ENCODE assay signal across 16 cellular contexts in the genomic region with DNA sequence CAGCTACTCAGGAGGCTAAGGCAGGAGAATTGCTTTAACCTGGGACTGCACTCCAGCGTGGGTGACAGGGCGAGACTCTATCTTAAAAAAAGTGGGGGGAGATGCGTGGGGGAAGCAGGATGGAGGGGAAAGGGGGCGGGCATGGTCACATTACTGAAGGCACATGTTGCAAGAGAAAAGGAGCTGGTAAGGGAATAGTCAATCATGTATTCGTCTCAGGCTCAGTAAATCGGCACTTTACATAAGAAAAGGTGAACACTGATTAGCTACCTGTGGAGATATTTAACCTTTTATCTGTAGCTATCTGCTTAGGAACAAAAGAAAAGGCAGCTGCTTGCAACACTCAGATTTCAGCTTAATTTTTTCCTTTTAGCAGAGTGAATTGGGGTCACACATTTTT.
DNase-seq lines count a peak whose midpoint lies in the region; ATAC-seq, FAIRE-seq and TF ChIP-seq lines count a peak whose summit lies in the region.
"Had no signal": no experiment of that assay in that cellular context is flagged by ENCODE, and none has a peak within 500 bp of the region (broad histone marks: within the 10 kb centered on the region; RNA-seq: fewer than 3 reads in every experiment).

No MANE protein-coding gene starts in this region.

- H3K36me3 ChIP-seq in ES-I3 (ENCODE audit: insufficient read depth, low read length) (no peaks in the 10 kb centered on the region), HUES6 (ENCODE audit: control insufficient read depth, insufficient read depth, low read length) (no peaks in the 10 kb centered on the region), H1 (ENCODE audit: control insufficient read depth in 2 of 4, insufficient read depth in 4 of 4, low read length in 3 of 4) (no peaks in the 10 kb centered on the region), iPS-20b (ENCODE audit: insufficient read depth, low read depth, low read length) (no peaks in the 10 kb centered on the region), SJCRH30 (no peaks in the 10 kb centered on the region)
- H3K36me3 ChIP-seq: BLaER1 had no signal

- H3K79me2 ChIP-seq in H1 (ENCODE audit: control insufficient read depth in 1 of 2, insufficient read depth in 2 of 2, low read length in 2 of 2): no peaks in the 10 kb centered on the region

- H4K5ac ChIP-seq in H1 (ENCODE audit: insufficient read length, low read depth, low read length): no peak overlapping the region

- H3K4me1 ChIP-seq in ES-I3 (ENCODE audit: insufficient read depth, low read length) (peaks cover 39% of the 10 kb centered on the region), HUES6 (ENCODE audit: control insufficient read depth, insufficient read depth, low read length) (peaks cover 58% of the 10 kb centered on the region), H1 (replicated peaks in 1 of 4; ENCODE audit: control insufficient read depth in 3 of 4, insufficient read depth in 4 of 4, low read length in 3 of 4) (peaks cover 0 to 29% (median 11%) of the 10 kb centered on the region in 4 experiments; a peak in 5 of 7 replicates), iPS-20b (ENCODE audit: insufficient read depth, low read length) (peaks cover 19% of the 10 kb centered on the region), SJCRH30 (peaks cover 4% of the 10 kb centered on the region; the same call in 1 of the 2 replicates)
- H3K4me1 ChIP-seq: BLaER1, Caco-2 had no signal

- H3K27ac ChIP-seq in HUES6 (ENCODE audit: low read depth, low read length): peak overlapping the region; percentile 78
- H3K27ac ChIP-seq in H1 (ENCODE audit: low read depth, low read length): peak overlapping the region; percentile 61
- H3K27ac ChIP-seq in iPS-20b (ENCODE audit: low read length): peak overlapping the region; percentile 91
- H3K27ac ChIP-seq in SJCRH30: no peak overlapping the region
- H3K27ac ChIP-seq: BLaER1 had no signal

- no peak overlapping the region for H3K23ac ChIP-seq in H1 (ENCODE audit: insufficient read length)

- no peak overlapping the region for H2AFZ ChIP-seq in H1 (ENCODE audit: low read length)

- WGBS in H1 (ENCODE audit: extremely low coverage in 1 of 2, insufficient coverage in 1 of 2, insufficient read length in 1 of 2, insufficient replicate concordance in 2 of 2, low coverage in 1 of 2, low lambda C conversion rate in 2 of 2, missing lambda C conversion rate in 1 of 2), 2 experiments: 3% methylated on average over 5 of the region's 6 CpGs; no CpG with 5 or more reads in 1 of the 2 experiments

- H3K27me3 ChIP-seq in HUES6 (ENCODE audit: control insufficient read depth, insufficient read depth, low read length): no peaks in the 10 kb centered on the region
- H3K27me3 ChIP-seq in H1 (replicated peaks in 1 of 4; ENCODE audit: control insufficient read depth in 3 of 4, extremely low read depth in 1 of 4, insufficient read depth in 3 of 4, low read length in 3 of 4): no peaks in the 10 kb centered on the region
- no peaks in the 10 kb centered on the region for H3K27me3 ChIP-seq in iPS-20b (ENCODE audit: insufficient read depth, low read length)
- H3K27me3 ChIP-seq in SJCRH30: no peaks in the 10 kb centered on the region

- POLR2A ChIA-PET in H1 (lab: Charles Lee; ENCODE audit: partially characterized antibody): interaction anchor here (0.8 to 1.2 kb wide), 4 partner anchors 15 to 68 kb away, joined by 3 to 5 read pairs (median 5); no protein-coding TSS in a partner anchor

- CTCF ChIA-PET in H1 (lab: Charles Lee; ENCODE audit: partially characterized antibody): interaction anchor here (0.7 to 1.3 kb wide), 3 partner anchors 42 to 362 kb away, joined by 3 read pairs; no protein-coding TSS in a partner anchor

- H3K56ac ChIP-seq in H1 (replicated peaks; ENCODE audit: insufficient read length, low read depth, low read length): no peak overlapping the region

- H3K4ac ChIP-seq in H1 (replicated peaks; ENCODE audit: insufficient read length, low read depth, low read length): no peak overlapping the region

- no peak for TF ChIP-seq RAD21 in H1 (IDR thresholded peaks at IDR 0.05 in 1 of 2, conservative IDR thresholded peaks at IDR 0.05 in 1 of 2; ENCODE audit: low read depth in 2 of 2, low read length in 2 of 2)

- H3K9ac ChIP-seq in ES-I3 (ENCODE audit: low read depth, low read length) (peak overlapping the region; percentile 15; the same call in 1 of the 2 replicates), HUES6 (ENCODE audit: low read length) (peak overlapping the region; percentile 66), H1 (replicated peaks in 1 of 4; ENCODE audit: extremely low read depth in 1 of 4, low read depth in 3 of 4, low read length in 3 of 4) (no peak overlapping the region), iPS-20b (ENCODE audit: low read depth, low read length) (peak overlapping the region; percentile 78)
- H3K9ac ChIP-seq: BLaER1 had no signal

- H2BK5ac ChIP-seq in H1 (ENCODE audit: low read depth, low read length): 0 out of 2 replicates have a peak overlapping the region, but pooled peaks have one; percentile 89

- no peak overlapping the region for H2BK15ac ChIP-seq in H1 (ENCODE audit: low read length)

- peak; percentile 52 for FAIRE-seq in H1 (lab: Jason Lieb, UNC)
- FAIRE-seq: GM18507 had no signal

- no peak overlapping the region for H2BK120ac ChIP-seq in H1 (replicated peaks; ENCODE audit: low read depth, low read length)

- H2AK5ac ChIP-seq in H1 (ENCODE audit: low read depth, low read length): no peak overlapping the region

- H2BK12ac ChIP-seq in H1 (ENCODE audit: low read depth, low read length): peak overlapping the region; percentile 46; the same call in 1 of the 2 replicates

- TF ChIP-seq EP300 in H1 (IDR thresholded peaks at IDR 0.05; ENCODE audit: borderline replicate concordance in 1 of 2, low read depth in 2 of 2, low read length in 2 of 2): no peak

- intact Hi-C loops in Right ventricle myocardium superior (cut with DNase I): loop anchor here (5.0 kb wide), 1 partner anchor 366 kb away; no protein-coding TSS in a partner anchor

- TF ChIP-seq POLR2A in H1 (IDR thresholded peaks at IDR 0.05; ENCODE audit: control extremely low read depth in 1 of 2, low read depth in 2 of 2, low read length in 2 of 2): no peak

- peak overlapping the region; percentile 14 to 24; a peak in 2 of 4 replicates for H3K4me2 ChIP-seq in H1 (ENCODE audit: insufficient read depth in 1 of 2, low read depth in 2 of 2, low read length in 2 of 2)
- H3K4me2 ChIP-seq: BLaER1 had no signal

- H3K23me2 ChIP-seq in H1 (ENCODE audit: low read depth, low read length): no peaks in the 10 kb centered on the region

- DNase-seq in H1 (ENCODE audit: low read depth in 1 of 2, low spot score in 2 of 2): no peak
- DNase-seq in Right ventricle myocardium superior: no peak
- no peak for DNase-seq in SJCRH30
- DNase-seq in NAMALWA (ENCODE audit: low spot score): no peak
- DNase-seq: 8988T; AML-193; Caco-2; CD8-positive, alpha-beta memory T cell; GOT3; HCEC 1CT; HFFc6 had no signal

- H3K9me3 ChIP-seq in ES-I3 (ENCODE audit: control insufficient read depth, insufficient read depth, low read length) (no peaks in the 10 kb centered on the region), HUES6 (ENCODE audit: control insufficient read depth, insufficient read depth, low read depth, low read length) (no peaks in the 10 kb centered on the region), H1 (ENCODE audit: insufficient read depth in 2 of 2, low read depth in 1 of 2, low read length in 1 of 2) (no peaks in the 10 kb centered on the region), iPS-20b (ENCODE audit: insufficient read depth, low read depth, low read length) (no peaks in the 10 kb centered on the region), SJCRH30 (replicated peaks) (no peaks in the 10 kb centered on the region; the same call in 1 of the 2 replicates)
- H3K9me3 ChIP-seq: BLaER1, Caco-2 had no signal

- no peak overlapping the region for H4K91ac ChIP-seq in H1 (replicated peaks; ENCODE audit: insufficient read length, low read length)

- no peaks in the 10 kb centered on the region for H4K20me1 ChIP-seq in H1 (replicated peaks in 1 of 2; ENCODE audit: control insufficient read depth in 1 of 2, insufficient read depth in 2 of 2, low read length in 2 of 2)
- H4K20me1 ChIP-seq: BLaER1 had no signal

- H4K8ac ChIP-seq in H1 (ENCODE audit: extremely low read depth, insufficient read depth, low read length): no peak overlapping the region

- H3K4me3 ChIP-seq in HUES6 (ENCODE audit: low read depth, low read length) (no peak overlapping the region), H1 (ENCODE audit: extremely low read depth in 1 of 4, insufficient read depth in 2 of 4, low read depth in 3 of 4, low read length in 4 of 4) (no peak overlapping the region), iPS-20b (ENCODE audit: low read length) (peak overlapping the region; percentile 40; the same call in 1 of the 2 replicates), SJCRH30 (no peak overlapping the region)
- H3K4me3 ChIP-seq: BLaER1 had no signal

- no peaks in the 10 kb centered on the region for H3K79me1 ChIP-seq in H1 (ENCODE audit: low read depth, low read length)

- H2BK20ac ChIP-seq in H1 (ENCODE audit: low read length): no peak overlapping the region

- no peak for TF ChIP-seq CTCF in H1 (IDR thresholded peaks at IDR 0.05; ENCODE audit: control extremely low read depth in 1 of 3, insufficient read depth in 1 of 3, low read depth in 1 of 3, low read length in 3 of 3)

- H3K18ac ChIP-seq in H1 (ENCODE audit: extremely low read depth, low read length): no peak overlapping the region; the same call in 1 of the 2 replicates

- ATAC-seq in Right ventricle myocardium superior (ENCODE audit: poor library complexity): no peak

- no peak overlapping the region for H3K14ac ChIP-seq in H1 (ENCODE audit: insufficient read length)

TF ChIP-seq in H1, 55 proteins besides CTCF, POLR2A, EP300 and RAD21 (continues in another document):
- no peak for TF ChIP-seq SP2 (IDR thresholded peaks at IDR 0.05; ENCODE audit: low read length)
- no peak for TF ChIP-seq RFX5 (IDR thresholded peaks at IDR 0.05; ENCODE audit: borderline replicate concordance, low read depth, low read length)
- TF ChIP-seq TEAD4 (IDR thresholded peaks at IDR 0.05; ENCODE audit: low read depth, low read length): no peak
- TF ChIP-seq SP4 (IDR thresholded peaks at IDR 0.05; ENCODE audit: low read length): no peak
- no peak for TF ChIP-seq KDM5A (IDR thresholded peaks at IDR 0.05; ENCODE audit: low read length)
- TF ChIP-seq HDAC6 (IDR thresholded peaks at IDR 0.05; ENCODE audit: low read depth, low read length): no peak
- no peak for TF ChIP-seq KDM1A (IDR thresholded peaks at IDR 0.05; ENCODE audit: borderline replicate concordance, low read length)
- TF ChIP-seq ASH2L (IDR thresholded peaks at IDR 0.05; ENCODE audit: low read length): no peak
- no peak for TF ChIP-seq CBX8 (IDR thresholded peaks at IDR 0.05; ENCODE audit: borderline replicate concordance, low read depth, low read length)
- TF ChIP-seq BCL11A (IDR thresholded peaks at IDR 0.05; ENCODE audit: low read depth in 2 of 2, low read length in 2 of 2): no peak

Comparison
In these comparisons a context has a peak if more than half of its experiments do, and no peak if none do; other contexts are left out.
1. H3K9ac ChIP-seq: peak in ES-I3 (single experiment), HUES6 (single experiment) and iPS-20b (single experiment); none in H1 (0 of 4).